20 cellular contexts compared by ENCODE assay signal in genomic region chr12:88006351-88006750, GRCh38. TPM values are rescaled to one million over a fixed set of nuclear protein-coding genes. Genes with fewer than 3 reads are reported as not detected.
DNase-seq lines count a peak whose midpoint lies in the region; ATAC-seq and TF ChIP-seq lines count a peak whose summit lies in the region.
"Had no signal": no experiment of that assay in that cellular context is flagged by ENCODE, and none has a peak within 500 bp of the region (broad histone marks: within the 10 kb centered on the region; RNA-seq: fewer than 3 reads in every experiment).

No MANE protein-coding gene starts in this region.

- H3K27me3 Mint-ChIP-seq in naive thymus-derived CD8-positive, alpha-beta T cell: peaks cover 4 to 20% (median 7%) of the 10 kb centered on the region in 5 donors
- H3K27me3 Mint-ChIP-seq in natural killer cell (ENCODE audit: low read depth in 2 of 2): peaks cover 3 to 7% of the 10 kb centered on the region in 2 donors

- H3K27ac ChIP-seq in caudate nucleus (ENCODE audit: low read depth, low read length) (peak overlapping the region; percentile 16), temporal lobe (ENCODE audit: low read depth, low read length) (peak overlapping the region; percentile 9)
- H3K27ac ChIP-seq: 22Rv1; BLaER1 treated with 17β-estradiol and CSF1 and Interleukin-3, amounts not matched to agents 10 nM and 100 nM had no signal

- intact Hi-C loops in natural killer cell (cut with micrococcal nuclease): no loop called here

- H3K27ac Mint-ChIP-seq in naive thymus-derived CD8-positive, alpha-beta T cell: no peak overlapping the region
- no peak overlapping the region for H3K27ac Mint-ChIP-seq in natural killer cell
- H3K27ac Mint-ChIP-seq: CD14-positive monocyte; CD4-positive, alpha-beta T cell; CD8-positive, alpha-beta memory T cell; HFFc6 had no signal

- TF ChIP-seq CTCF in natural killer cell (IDR thresholded peaks at IDR 0.05): no peak

- no peak overlapping the region for H3K4me3 Mint-ChIP-seq in naive thymus-derived CD8-positive, alpha-beta T cell
- H3K4me3 Mint-ChIP-seq in natural killer cell: no peak overlapping the region
- H3K4me3 Mint-ChIP-seq: CD14-positive monocyte; CD4-positive, alpha-beta T cell; CD8-positive, alpha-beta memory T cell; HFFc6 had no signal

- H3K4me1 Mint-ChIP-seq in naive thymus-derived CD8-positive, alpha-beta T cell: no peaks in the 10 kb centered on the region
- H3K4me1 Mint-ChIP-seq in natural killer cell: no peaks in the 10 kb centered on the region
- H3K4me1 Mint-ChIP-seq: CD14-positive monocyte; CD8-positive, alpha-beta memory T cell had no signal

- H3K36me3 Mint-ChIP-seq in naive thymus-derived CD8-positive, alpha-beta T cell: peaks cover 0 to 4% (median 0%) of the 10 kb centered on the region in 3 donors
- H3K36me3 Mint-ChIP-seq in natural killer cell: peaks cover 8% of the 10 kb centered on the region
- H3K36me3 Mint-ChIP-seq: CD14-positive monocyte; CD8-positive, alpha-beta memory T cell had no signal

- POLR2A ChIA-PET in naive thymus-derived CD8-positive, alpha-beta T cell (lab: Charles Lee): no interaction called here

- ATAC-seq in naive thymus-derived CD8-positive, alpha-beta T cell: no peak
- ATAC-seq in natural killer cell: no peak

- DNase-seq in Ammon's horn (ENCODE audit: low spot score): peak; percentile 4
- peak in 1 of 61 donors; percentile 21 for DNase-seq in caudate nucleus (lab: John Stamatoyannopoulos, UW)
- DNase-seq in midbrain (lab: John Stamatoyannopoulos, UW): peak; percentile 43
- DNase-seq in naive thymus-derived CD8-positive, alpha-beta T cell: no peak
- DNase-seq in natural killer cell: no peak
- DNase-seq in DMS79 treated with DMSO at 0.1 percent for 48 hours (lab: John Stamatoyannopoulos, UW): no peak
- DNase-seq: BE2C; CD4-positive, alpha-beta T cell; CD8-positive, alpha-beta memory T cell; DMS 273 treated with DMSO at 0.1 percent for 48 hours; DMS79; GOT3; HFFc6 had no signal

- H3K9me3 Mint-ChIP-seq in naive thymus-derived CD8-positive, alpha-beta T cell: peaks cover 0 to 24% (median 3%) of the 10 kb centered on the region in 9 donors
- peaks cover 2 to 7% of the 10 kb centered on the region in 2 donors for H3K9me3 Mint-ChIP-seq in natural killer cell
- H3K9me3 Mint-ChIP-seq: CD4-positive, alpha-beta T cell; HFFc6 had no signal

RNA-seq across cellular contexts. Expression of gene C12orf50, which starts 22.9 kb away (rescaled TPM):
- not detected for total RNA-seq in temporal lobe
- total RNA-seq in naive thymus-derived CD8-positive, alpha-beta T cell: under 1 TPM; 0.13 to 0.14 TPM
- polyA plus RNA-seq in naive thymus-derived CD8-positive, alpha-beta T cell: not detected
- under 1 TPM in 1 of 3 donors, not detected in 2; 0.18 TPM for total RNA-seq in natural killer cell
- total RNA-seq: CD8-positive, alpha-beta memory T cell; Daoy; G401; HFFc6 had no signal
- polyA plus RNA-seq: AG04450; CD14-positive monocyte; CD8-positive, alpha-beta memory T cell had no signal

Comparison
In these comparisons a context has a peak if more than half of its experiments do, and no peak if none do; other contexts are left out.
1. DNase-seq: peak in Ammon's horn (single experiment) and midbrain (single experiment); none in naive thymus-derived CD8-positive, alpha-beta T cell (0 of 10), natural killer cell (single experiment) and DMS79 treated with DMSO at 0.1 percent for 48 hours (single experiment).